Comparison of ENCODE assay signal across 12 cellular contexts in genomic region chr11:17439316-17439782, GRCh38. TPM values are rescaled to one million over a fixed set of nuclear protein-coding genes. Genes with fewer than 3 reads are reported as not detected.
DNase-seq lines count a peak whose midpoint lies in the region; ATAC-seq, FAIRE-seq and TF ChIP-seq lines count a peak whose summit lies in the region.
"Had no signal": no experiment of that assay in that cellular context is flagged by ENCODE, and none has a peak within 500 bp of the region (broad histone marks: within the 10 kb centered on the region; RNA-seq: fewer than 3 reads in every experiment).

No MANE protein-coding gene starts in this region.

- H3K27me3 ChIP-seq in suprapubic skin (peaks cover 21% of the 10 kb centered on the region), GM23248 (replicated peaks; ENCODE audit: insufficient read depth) (peaks cover 17% of the 10 kb centered on the region; the same call in 1 of the 2 replicates)

- DNase-seq in A549 (ENCODE audit: low read depth in 1 of 2, low spot score in 1 of 2) (peak; percentile 68 to 69), HuH-7 (ENCODE audit: low spot score) (peak; percentile 25), NCI-H524 (lab: John Stamatoyannopoulos, UW) (peak; percentile 71 to 90), suprapubic skin (ENCODE audit: low spot score in 2 of 2) (no peak), GOT3 (lab: John Stamatoyannopoulos, UW) (no peak), GM23248 (no peak)
- DNase-seq: glutamatergic neuron, KBM-7 had no signal

- TF ChIP-seq CTCF in A549 (IDR thresholded peaks at IDR 0.05) (no peak), suprapubic skin (IDR thresholded peaks at IDR 0.05) (no peak)

- H3K4me2 ChIP-seq in A549, result peak overlapping the region; percentile 57
- no peak overlapping the region for H3K4me2 ChIP-seq in GM23248 (ENCODE audit: unreplicated experiment)

- TF ChIP-seq RAD21 in A549 (conservative IDR thresholded peaks at IDR 0.05 in 1 of 2, IDR thresholded peaks at IDR 0.05 in 1 of 2), result no peak

- POLR2A ChIA-PET in A549 (lab: Yijun Ruan, JAX), result no interaction called here

- ATAC-seq in A549 (peak; percentile 87 to 93), GM21381 (IDR thresholded peaks at IDR 0.05; ENCODE audit: unreplicated experiment) (no peak)

- H4K20me1 ChIP-seq in GM23248 (ENCODE audit: insufficient read depth), result no peaks in the 10 kb centered on the region

- H3K27ac ChIP-seq in A549 (peak overlapping the region; percentile 43 to 51; a peak in 4 of 6 replicates), suprapubic skin (no peak overlapping the region), GM23248 (no peak overlapping the region)
- H3K27ac ChIP-seq: skin epidermis had no signal

- peaks cover 22% of the 10 kb centered on the region for H3K4me1 ChIP-seq in A549
- H3K4me1 ChIP-seq in suprapubic skin, result no peaks in the 10 kb centered on the region
- no peaks in the 10 kb centered on the region for H3K4me1 ChIP-seq in GM23248 (ENCODE audit: insufficient read depth)

- in situ Hi-C loops in GM23248 (cut with MboI), result no loop called here

- WGBS in A549 (ENCODE audit: missing lambda C conversion rate), result 6% methylated on average over 9 of the region's 9 CpGs
- 34% methylated on average over 8 of the region's 9 CpGs for WGBS in suprapubic skin
- WGBS in GM23248 (ENCODE audit: low coverage in 1 of 2, low lambda C conversion rate in 2 of 2, missing lambda C conversion rate in 2 of 2), 2 experiments, result 46 to 49% methylated on average over 9 of the region's 9 CpGs

- H3K9ac ChIP-seq in GM23248, result no peak overlapping the region

- TF ChIP-seq EP300 in A549 (IDR thresholded peaks at IDR 0.05) (no peak), suprapubic skin (IDR thresholded peaks at IDR 0.05) (no peak)

- no peak overlapping the region for H2AFZ ChIP-seq in GM23248

- H3K4me3 ChIP-seq in A549, result no peak overlapping the region
- no peak overlapping the region for H3K4me3 ChIP-seq in suprapubic skin
- no peak overlapping the region for H3K4me3 ChIP-seq in GM23248
- H3K4me3 ChIP-seq: skin epidermis had no signal

- H3K9me3 ChIP-seq in A549 (peaks cover 3% of the 10 kb centered on the region; the same call in 1 of the 3 replicates), suprapubic skin (no peaks in the 10 kb centered on the region), GM23248 (ENCODE audit: low read depth) (no peaks in the 10 kb centered on the region)

- TF ChIP-seq POLR2A in A549 (IDR thresholded peaks at IDR 0.05; ENCODE audit: low read length), result no peak
- no peak for TF ChIP-seq POLR2A in suprapubic skin (IDR thresholded peaks at IDR 0.05)

- CTCF ChIA-PET in A549 (lab: Yijun Ruan, JAX), result interaction anchor here (2.1 kb wide), 1 partner anchor 9 kb away, joined by 9 read pairs; no protein-coding TSS in a partner anchor

- H3K36me3 ChIP-seq in suprapubic skin (no peaks in the 10 kb centered on the region), GM23248 (ENCODE audit: low read depth) (no peaks in the 10 kb centered on the region)

- H3F3A ChIP-seq in GM23248 (ENCODE audit: insufficient read depth), result no peaks in the 10 kb centered on the region

- no peaks in the 10 kb centered on the region for H3K9me2 ChIP-seq in GM23248 (ENCODE audit: insufficient read depth)

- no peaks in the 10 kb centered on the region for H3K79me2 ChIP-seq in GM23248 (ENCODE audit: insufficient read depth)

- no peak for FAIRE-seq in A549 (lab: Jason Lieb, UNC)
- FAIRE-seq in islet of Langerhans (lab: Jason Lieb, UNC), result peak; percentile 98

TF ChIP-seq in A549, 52 proteins besides CTCF, POLR2A, EP300 and RAD21:
- TF ChIP-seq CHD2 (IDR thresholded peaks at IDR 0.05; ENCODE audit: low read length, partially characterized antibody) (no peak), HDAC2 (IDR thresholded peaks at IDR 0.05) (no peak), KDM1A (IDR thresholded peaks at IDR 0.05; ENCODE audit: low read depth) (no peak), POLR2AphosphoS2 (conservative IDR thresholded peaks at IDR 0.05; ENCODE audit: low read length) (no peak), HMGXB4 (CRISPR knock-in tag; IDR thresholded peaks at IDR 0.05; ENCODE audit: borderline replicate concordance) (no peak), MAX (IDR thresholded peaks at IDR 0.05) (peak; percentile 23; the same call in 1 of the 2 replicates), JUN (IDR thresholded peaks at IDR 0.05) (peak in 1 of 2 experiments; percentile 44; a peak in 1 of 5 replicates), GATA3 (IDR thresholded peaks at IDR 0.05; ENCODE audit: borderline replicate concordance) (peak; percentile 51; the same call in 1 of the 2 replicates)

RNA-seq across cellular contexts. Expression of gene ABCC8, which starts 37.3 kb away (rescaled TPM):
- polyA plus RNA-seq in A549 (2011; rRNA removed), result 2.0 and 2.5 TPM in 2 replicates
- polyA plus RNA-seq in A549 (2012; cell fraction: cytosol; rRNA removed), result 1.4 and 1.8 TPM in 2 replicates
- polyA plus RNA-seq in A549 (2012; cell fraction: nucleus; rRNA removed), result 14.3 and 15.4 TPM in 2 replicates
- 1.1 to 1.3 TPM (median 1.2 TPM) in 3 replicates for polyA plus RNA-seq in A549 (2017; fragmentation: RNase III; extraction: RNeasy Plus Mini Kit Qiagen cat#74134 plus additional on column Dnase treatment)
- polyA minus RNA-seq in A549 (2011; rRNA and poly(A)+ RNA removed), result 6.5 and 8.8 TPM in 2 replicates
- total RNA-seq in suprapubic skin, result under 1 TPM in 1 of 4 donors, not detected in 3; 0.42 TPM
- not detected in 2 replicates for total RNA-seq in GM23248 (2014; rRNA removed; shearing (Covaris generic))
- not detected in 2 replicates for polyA plus RNA-seq in GM23248 (2016; fragmentation: Nextera tagmentation; extraction: Ambion mirVana)
- total RNA-seq: dermis microvascular lymphatic vessel endothelial cell had no signal

RNA-seq across cellular contexts. Expression of gene KCNJ11, which starts 50.9 kb away (rescaled TPM):
- polyA plus RNA-seq in A549 (2011; rRNA removed) (0.18 and 0.29 TPM in 2 replicates), A549 (2017; fragmentation: RNase III; extraction: RNeasy Plus Mini Kit Qiagen cat#74134 plus additional on column Dnase treatment) (0.41 to 0.69 TPM (median 0.53 TPM) in 3 replicates), GM23248 (2016; fragmentation: Nextera tagmentation; extraction: Ambion mirVana) (not detected in 2 replicates)
- 0.28 and 0.54 TPM in 2 replicates for polyA plus RNA-seq in A549 (2012; cell fraction: cytosol; rRNA removed)
- polyA plus RNA-seq in A549 (2012; cell fraction: nucleus; rRNA removed), result 0.71 and 0.89 TPM in 2 replicates
- polyA minus RNA-seq in A549 (2011; rRNA and poly(A)+ RNA removed), result 0.58 and 0.63 TPM in 2 replicates
- 1 to 10 TPM; 1.7 to 5.1 (median 2.4) TPM for total RNA-seq in suprapubic skin
- total RNA-seq in GM23248 (2014; rRNA removed; shearing (Covaris generic)), result not detected in 2 replicates

Comparison
In these comparisons a context has a peak if more than half of its experiments do, and no peak if none do; other contexts are left out.
1. DNase-seq: peak in A549 (2 of 2), HuH-7 (single experiment) and NCI-H524 (2 of 2); none in suprapubic skin (0 of 2), GOT3 (single experiment) and GM23248 (single experiment).
2. H3K27ac ChIP-seq: peak in A549 (2 of 2); none in suprapubic skin (single experiment) and GM23248 (single experiment).